Comparison of ENCODE assay signal across 14 cellular contexts in genomic region chr15:60844431-60845174, GRCh38.
DNase-seq lines count a peak whose midpoint lies in the region; ATAC-seq, FAIRE-seq and TF ChIP-seq lines count a peak whose summit lies in the region.
"Had no signal": no experiment of that assay in that cellular context is flagged by ENCODE, and none has a peak within 500 bp of the region (broad histone marks: within the 10 kb centered on the region; RNA-seq: fewer than 3 reads in every experiment).

No MANE protein-coding gene starts in this region.

- no TSS peak for BruUV-seq in A673 (replicated peaks; lab: Mats Ljungman, UMichigan)

- ATAC-seq in naive thymus-derived CD4-positive, alpha-beta T cell = peak; percentile 89
- ATAC-seq in HG03457 (IDR thresholded peaks at IDR 0.05; ENCODE audit: unreplicated experiment) = no peak
- ATAC-seq: heart left ventricle had no signal

- H3K9me3 Mint-ChIP-seq in naive thymus-derived CD4-positive, alpha-beta T cell = peaks cover 0 to 3% (median 0%) of the 10 kb centered on the region in 11 donors
- H3K9me3 Mint-ChIP-seq: memory B cell had no signal

- CTCF ChIA-PET in naive thymus-derived CD4-positive, alpha-beta T cell (lab: Charles Lee) = interaction anchor here (0.8 to 2.8 kb wide), 10 partner anchors 13 to 265 kb away, joined by 3 to 18 read pairs (median 4); no protein-coding TSS in a partner anchor
- CTCF ChIA-PET in A673 (lab: Charles Lee) = no interaction called here

- H3K36me3 ChIP-seq in naive thymus-derived CD4-positive, alpha-beta T cell (ENCODE audit: control insufficient read depth in 2 of 3, insufficient read depth in 3 of 3, low read length in 3 of 3) = no peaks in the 10 kb centered on the region
- no peaks in the 10 kb centered on the region for H3K36me3 ChIP-seq in A673 (ENCODE audit: insufficient read depth, low read length, poor library complexity, severe bottlenecking)
- H3K36me3 ChIP-seq: SJSA1 had no signal

- H3K4me1 Mint-ChIP-seq in naive thymus-derived CD4-positive, alpha-beta T cell = peaks cover 55 to 93% (median 86%) of the 10 kb centered on the region in 7 donors

- H3K36me3 Mint-ChIP-seq in naive thymus-derived CD4-positive, alpha-beta T cell = no peaks in the 10 kb centered on the region
- H3K36me3 Mint-ChIP-seq: memory B cell had no signal

- H3K4me3 Mint-ChIP-seq in naive thymus-derived CD4-positive, alpha-beta T cell = peak overlapping the region; percentile 39 to 86 (median 80)
- H3K4me3 Mint-ChIP-seq: memory B cell had no signal

- H3K27me3 ChIP-seq in naive thymus-derived CD4-positive, alpha-beta T cell (ENCODE audit: control insufficient read depth in 2 of 2, insufficient read depth in 2 of 2, low read length in 2 of 2) = no peaks in the 10 kb centered on the region
- no peaks in the 10 kb centered on the region for H3K27me3 ChIP-seq in A673 (replicated peaks; ENCODE audit: insufficient read depth, low read depth, low read length, poor library complexity)
- H3K27me3 ChIP-seq: heart left ventricle, SJSA1 had no signal

- no peak for FAIRE-seq in RCC 7860 (lab: Jason Lieb, UNC)
- FAIRE-seq: A204.1 had no signal

- peak overlapping the region; percentile 7 to 97 (median 84) for H3K27ac Mint-ChIP-seq in naive thymus-derived CD4-positive, alpha-beta T cell
- H3K27ac Mint-ChIP-seq: memory B cell had no signal

- H3K4me1 ChIP-seq in naive thymus-derived CD4-positive, alpha-beta T cell (ENCODE audit: control insufficient read depth in 2 of 2, insufficient read depth in 2 of 2, low read length in 2 of 2) = peaks cover 67 to 74% of the 10 kb centered on the region in 2 donors
- no peaks in the 10 kb centered on the region for H3K4me1 ChIP-seq in A673 (ENCODE audit: insufficient read depth, low read length, poor library complexity, severe bottlenecking)

- peaks cover 0 to 20% (median 0%) of the 10 kb centered on the region in 5 donors for H3K27me3 Mint-ChIP-seq in naive thymus-derived CD4-positive, alpha-beta T cell

- intact Hi-C loops in naive thymus-derived CD4-positive, alpha-beta T cell (cut with micrococcal nuclease) = loop anchor here (1.0 to 10.0 kb wide), 16 partner anchors 19 to 1160 kb away; partner anchors contain the start of genes ANXA2 (in 1 of the 2), BNIP2 (in 1 of the 2) and ICE2 (in 1 of the 2)
- intact Hi-C loops in A673 (cut with micrococcal nuclease; ENCODE audit: unreplicated experiment) = no loop called here

- DNase-seq in CD1c-positive myeloid dendritic cell (ENCODE audit: extremely low spot score) (peak; percentile 41), A673 (ENCODE audit: low spot score) (no peak), NCI-H2227 (lab: John Stamatoyannopoulos, UW; ENCODE audit: unreplicated experiment) (no peak), RCC 7860 (ENCODE audit: low spot score) (no peak)
- peak; percentile 15 to 22 for DNase-seq in activated CD4-positive, alpha-beta T cell treated with anti-CD3 and anti-CD28 coated beads for 24 hours (ENCODE audit: low read depth in 2 of 2)
- peak; percentile 19 to 30 for DNase-seq in activated T-helper 1 cell treated with anti-CD3 and anti-CD28 coated beads, Interleukin-2, amount 50 U/mL, for 16 hours (ENCODE audit: low read depth in 1 of 2, low spot score in 1 of 2)
- peak in 8 of 9 donors; percentile 48 to 91 (median 87) for DNase-seq in naive thymus-derived CD4-positive, alpha-beta T cell
- DNase-seq: DMS53, heart left ventricle, NCI-H524 treated with DMSO at 0.1 percent for 48 hours had no signal

- TF ChIP-seq CTCF in A673 (conservative IDR thresholded peaks at IDR 0.05; ENCODE audit: low read depth, low read length) = no peak

- peak overlapping the region; percentile 23 for H3K4me3 ChIP-seq in naive thymus-derived CD4-positive, alpha-beta T cell (ENCODE audit: low read length)
- no peak overlapping the region for H3K4me3 ChIP-seq in A673 (ENCODE audit: low read depth, low read length, poor library complexity, severe bottlenecking)
- H3K4me3 ChIP-seq: heart left ventricle, SJSA1 had no signal

- POLR2A ChIA-PET in naive thymus-derived CD4-positive, alpha-beta T cell (lab: Charles Lee) = interaction anchor here (0.5 to 3.5 kb wide), 27 partner anchors 10 to 481 kb away, joined by 3 to 24 read pairs (median 4); partner anchors contain the start of gene ICE2
- POLR2A ChIA-PET in A673 (lab: Charles Lee; ENCODE audit: low non-redundant PET) = no interaction called here

- H3K9me3 ChIP-seq in naive thymus-derived CD4-positive, alpha-beta T cell (ENCODE audit: control insufficient read depth in 2 of 3, low read length in 3 of 3) = no peaks in the 10 kb centered on the region
- no peaks in the 10 kb centered on the region for H3K9me3 ChIP-seq in A673 (ENCODE audit: low read depth, low read length, poor library complexity, severe bottlenecking)
- H3K9me3 ChIP-seq: heart left ventricle, SJSA1 had no signal

- H3K27ac ChIP-seq in naive thymus-derived CD4-positive, alpha-beta T cell (ENCODE audit: low read depth, low read length) = peak overlapping the region; percentile 49
- no peak overlapping the region for H3K27ac ChIP-seq in A673 (ENCODE audit: low read depth, low read length, poor library complexity, severe bottlenecking)
- H3K27ac ChIP-seq: SJSA1 had no signal

Comparison
In these comparisons a context has a peak if more than half of its experiments do, and no peak if none do; other contexts are left out.
1. DNase-seq: peak in CD1c-positive myeloid dendritic cell (single experiment), activated CD4-positive, alpha-beta T cell treated with anti-CD3 and anti-CD28 coated beads for 24 hours (2 of 2), activated T-helper 1 cell treated with anti-CD3 and anti-CD28 coated beads, Interleukin-2, amount 50 U/mL, for 16 hours (2 of 2) and naive thymus-derived CD4-positive, alpha-beta T cell (8 of 9); none in A673 (single experiment), NCI-H2227 (single experiment) and RCC 7860 (single experiment).